24 cellular contexts compared by ENCODE assay signal in genomic region chrX:149516604-149517003, GRCh38. TPM values are rescaled to one million over a fixed set of nuclear protein-coding genes. Genes with fewer than 3 reads are reported as not detected.
A peak's percentile ranks its signal among the peaks of the same experiment; 100 is the strongest.
DNase-seq lines count a peak whose midpoint lies in the region; ATAC-seq and TF ChIP-seq lines count a peak whose summit lies in the region.
"Had no signal": no experiment of that assay in that cellular context is flagged by ENCODE, and none has a peak within 500 bp of the region (broad histone marks: within the 10 kb centered on the region; RNA-seq: fewer than 3 reads in every experiment).

No MANE protein-coding gene starts in this region.

- intact Hi-C loops in activated CD8-positive, alpha-beta T cell treated with anti-CD3 and anti-CD28 coated beads for 36 hours (cut with micrococcal nuclease), result no loop called here
- intact Hi-C loops in dendritic cell treated with granulocyte-macrophage colony-stimulating factor and Interleukin-4, amounts not matched to agents 40 ng/mL and 50 ng/mL, for 4 days (cut with micrococcal nuclease), result loop anchor here (10.0 kb wide), 1 partner anchor 98 kb away; no protein-coding TSS in a partner anchor

- ATAC-seq in activated CD8-positive, alpha-beta T cell treated with anti-CD3 and anti-CD28 coated beads for 36 hours, result no peak
- ATAC-seq in stimulated activated effector memory CD8-positive, alpha-beta T cell treated with anti-CD3 and anti-CD28 coated beads, Interleukin-12 subunit alpha, Interleukin-12 subunit beta, amount 100 ng/mL, for 72 hours, result no peak
- ATAC-seq: A549 had no signal

- CTCF ChIA-PET in activated naive CD4-positive, alpha-beta T cell treated with anti-CD3 and anti-CD28 coated beads, Interleukin-2, amount 10 ng/mL, durations not matched to agents 7 days and 5 days (lab: Charles Lee), result interaction anchor here (0.9 kb wide), 1 partner anchor 11 kb away, joined by 3 read pairs; the partner anchor contains the start of gene IDS
- CTCF ChIA-PET in activated CD8-positive, alpha-beta T cell treated with anti-CD3 and anti-CD28 coated beads for 36 hours (lab: Charles Lee), result no interaction called here

- POLR2A ChIA-PET in activated CD8-positive, alpha-beta T cell treated with anti-CD3 and anti-CD28 coated beads for 36 hours (lab: Charles Lee), result no interaction called here

- peaks cover 3% of the 10 kb centered on the region for H3K9me3 Mint-ChIP-seq in activated naive CD4-positive, alpha-beta T cell treated with anti-CD3 and anti-CD28 coated beads, Interleukin-2, amount 10 ng/mL, durations not matched to agents 7 days and 5 days
- H3K9me3 Mint-ChIP-seq in activated CD8-positive, alpha-beta T cell treated with anti-CD3 and anti-CD28 coated beads for 36 hours, result no peaks in the 10 kb centered on the region
- no peaks in the 10 kb centered on the region for H3K9me3 Mint-ChIP-seq in dendritic cell treated with granulocyte-macrophage colony-stimulating factor and Interleukin-4, amounts not matched to agents 40 ng/mL and 50 ng/mL, for 4 days
- H3K9me3 Mint-ChIP-seq in stimulated activated effector memory CD8-positive, alpha-beta T cell treated with anti-CD3 and anti-CD28 coated beads, Interleukin-12 subunit alpha, Interleukin-12 subunit beta, amount 100 ng/mL, for 72 hours, result no peaks in the 10 kb centered on the region
- H3K9me3 Mint-ChIP-seq: CD4-positive, alpha-beta T cell had no signal

- H3K36me3 Mint-ChIP-seq in activated naive CD4-positive, alpha-beta T cell treated with anti-CD3 and anti-CD28 coated beads, Interleukin-2, amount 10 ng/mL, durations not matched to agents 7 days and 5 days, result peaks cover 14% of the 10 kb centered on the region
- no peaks in the 10 kb centered on the region for H3K36me3 Mint-ChIP-seq in activated CD8-positive, alpha-beta T cell treated with anti-CD3 and anti-CD28 coated beads for 36 hours (ENCODE audit: low read depth)
- H3K36me3 Mint-ChIP-seq in dendritic cell treated with granulocyte-macrophage colony-stimulating factor and Interleukin-4, amounts not matched to agents 40 ng/mL and 50 ng/mL, for 4 days (ENCODE audit: low read depth), result no peaks in the 10 kb centered on the region
- no peaks in the 10 kb centered on the region for H3K36me3 Mint-ChIP-seq in stimulated activated effector memory CD8-positive, alpha-beta T cell treated with anti-CD3 and anti-CD28 coated beads, Interleukin-12 subunit alpha, Interleukin-12 subunit beta, amount 100 ng/mL, for 72 hours

- DNase-seq in activated naive CD4-positive, alpha-beta T cell treated with anti-CD3 and anti-CD28 coated beads, Interleukin-2, amount 10 ng/mL, durations not matched to agents 7 days and 5 days, result no peak
- no peak for DNase-seq in activated naive CD4-positive, alpha-beta T cell treated with Interleukin-2 at 50 U/mL for 16 hours
- no peak for DNase-seq in activated CD8-positive, alpha-beta T cell treated with anti-CD3 and anti-CD28 coated beads for 36 hours
- no peak for DNase-seq in stimulated activated effector memory CD8-positive, alpha-beta T cell treated with anti-CD3 and anti-CD28 coated beads, Interleukin-12 subunit alpha, Interleukin-12 subunit beta, amount 100 ng/mL, for 72 hours (ENCODE audit: low spot score in 2 of 2)
- no peak for DNase-seq in hypothalamus (lab: John Stamatoyannopoulos, UW)
- DNase-seq in NCI-H1694 treated with DMSO at 0.1 percent for 48 hours (lab: John Stamatoyannopoulos, UW), result no peak
- no peak for DNase-seq in activated CD4-positive, alpha-beta T cell treated with anti-CD3 and anti-CD28 coated beads, Interleukin-2, amount 50 U/mL, for 4 hours
- DNase-seq: AML-193; CD4-positive, alpha-beta T cell; H7; Karpas-422; NCI-H1092 treated with DMSO at 0.1 percent for 48 hours; NCI-H1436; NCI-H187 treated with DMSO at 0.1 percent for 48 hours; NCI-H446; NCI-H524 treated with DMSO at 0.1 percent for 48 hours; NCI-H82; NK-92 treated with Interleukin-12 subunit alpha and Interleukin-12 subunit beta, amount 100 ng/mL, for 24 hours; Right ventricle myocardium superior; RPMI8226 had no signal

- peak overlapping the region; percentile 51 for H3K27ac Mint-ChIP-seq in activated naive CD4-positive, alpha-beta T cell treated with anti-CD3 and anti-CD28 coated beads, Interleukin-2, amount 10 ng/mL, durations not matched to agents 7 days and 5 days
- H3K27ac Mint-ChIP-seq in activated CD8-positive, alpha-beta T cell treated with anti-CD3 and anti-CD28 coated beads for 36 hours, result peak overlapping the region; percentile 22
- H3K27ac Mint-ChIP-seq in dendritic cell treated with granulocyte-macrophage colony-stimulating factor and Interleukin-4, amounts not matched to agents 40 ng/mL and 50 ng/mL, for 4 days, result peak overlapping the region; percentile 68
- H3K27ac Mint-ChIP-seq in stimulated activated effector memory CD8-positive, alpha-beta T cell treated with anti-CD3 and anti-CD28 coated beads, Interleukin-12 subunit alpha, Interleukin-12 subunit beta, amount 100 ng/mL, for 72 hours, result peak overlapping the region; percentile 93
- H3K27ac Mint-ChIP-seq: CD4-positive, alpha-beta T cell had no signal

- peaks cover 85% of the 10 kb centered on the region for H3K4me1 Mint-ChIP-seq in activated naive CD4-positive, alpha-beta T cell treated with anti-CD3 and anti-CD28 coated beads, Interleukin-2, amount 10 ng/mL, durations not matched to agents 7 days and 5 days
- peaks cover 70% of the 10 kb centered on the region for H3K4me1 Mint-ChIP-seq in activated CD8-positive, alpha-beta T cell treated with anti-CD3 and anti-CD28 coated beads for 36 hours (ENCODE audit: low read depth)
- peaks cover 55% of the 10 kb centered on the region for H3K4me1 Mint-ChIP-seq in dendritic cell treated with granulocyte-macrophage colony-stimulating factor and Interleukin-4, amounts not matched to agents 40 ng/mL and 50 ng/mL, for 4 days (ENCODE audit: low read depth)
- peaks cover 53% of the 10 kb centered on the region for H3K4me1 Mint-ChIP-seq in stimulated activated effector memory CD8-positive, alpha-beta T cell treated with anti-CD3 and anti-CD28 coated beads, Interleukin-12 subunit alpha, Interleukin-12 subunit beta, amount 100 ng/mL, for 72 hours

- H3K27me3 Mint-ChIP-seq in activated naive CD4-positive, alpha-beta T cell treated with anti-CD3 and anti-CD28 coated beads, Interleukin-2, amount 10 ng/mL, durations not matched to agents 7 days and 5 days, result no peaks in the 10 kb centered on the region
- H3K27me3 Mint-ChIP-seq in activated CD8-positive, alpha-beta T cell treated with anti-CD3 and anti-CD28 coated beads for 36 hours, result no peaks in the 10 kb centered on the region
- peaks cover 14% of the 10 kb centered on the region for H3K27me3 Mint-ChIP-seq in dendritic cell treated with granulocyte-macrophage colony-stimulating factor and Interleukin-4, amounts not matched to agents 40 ng/mL and 50 ng/mL, for 4 days
- H3K27me3 Mint-ChIP-seq: CD4-positive, alpha-beta T cell had no signal

- no peak overlapping the region for H3K4me3 Mint-ChIP-seq in activated naive CD4-positive, alpha-beta T cell treated with anti-CD3 and anti-CD28 coated beads, Interleukin-2, amount 10 ng/mL, durations not matched to agents 7 days and 5 days
- H3K4me3 Mint-ChIP-seq in activated CD8-positive, alpha-beta T cell treated with anti-CD3 and anti-CD28 coated beads for 36 hours, result no peak overlapping the region
- no peak overlapping the region for H3K4me3 Mint-ChIP-seq in dendritic cell treated with granulocyte-macrophage colony-stimulating factor and Interleukin-4, amounts not matched to agents 40 ng/mL and 50 ng/mL, for 4 days
- peak overlapping the region; percentile 49 for H3K4me3 Mint-ChIP-seq in stimulated activated effector memory CD8-positive, alpha-beta T cell treated with anti-CD3 and anti-CD28 coated beads, Interleukin-12 subunit alpha, Interleukin-12 subunit beta, amount 100 ng/mL, for 72 hours
- H3K4me3 Mint-ChIP-seq: CD4-positive, alpha-beta T cell had no signal

- TF ChIP-seq CTCF in activated CD8-positive, alpha-beta T cell treated with anti-CD3 and anti-CD28 coated beads for 36 hours (IDR thresholded peaks at IDR 0.05), result no peak

RNA-seq across cellular contexts. Expression of gene IDS, which starts 11.5 kb away (rescaled TPM):
- total RNA-seq in activated CD8-positive, alpha-beta T cell treated with anti-CD3 and anti-CD28 coated beads for 36 hours, result 10 to 100 TPM; 44.8 to 50.6 TPM

RNA-seq across cellular contexts. Expression of gene EOLA1, which starts 24.2 kb away (rescaled TPM):
- 10 to 100 TPM; 60.3 to 60.7 TPM for total RNA-seq in activated CD8-positive, alpha-beta T cell treated with anti-CD3 and anti-CD28 coated beads for 36 hours

RNA-seq across cellular contexts. Expression of gene HSFX3, which starts 33.1 kb away (rescaled TPM):
- total RNA-seq in activated CD8-positive, alpha-beta T cell treated with anti-CD3 and anti-CD28 coated beads for 36 hours, result not detected
- total RNA-seq: CD4-positive, alpha-beta T cell; H7; HT-29; Right ventricle myocardium superior; SJSA1 had no signal

Comparison
In these comparisons a context has a peak if more than half of its experiments do, and no peak if none do; other contexts are left out.
1. H3K27ac Mint-ChIP-seq: peak in every context shown above with its lines; median percentile 93 in stimulated activated effector memory CD8-positive, alpha-beta T cell treated with anti-CD3 and anti-CD28 coated beads, Interleukin-12 subunit alpha, Interleukin-12 subunit beta, amount 100 ng/mL, for 72 hours; 68 in dendritic cell treated with granulocyte-macrophage colony-stimulating factor and Interleukin-4, amounts not matched to agents 40 ng/mL and 50 ng/mL, for 4 days; 51 in activated naive CD4-positive, alpha-beta T cell treated with anti-CD3 and anti-CD28 coated beads, Interleukin-2, amount 10 ng/mL, durations not matched to agents 7 days and 5 days; 22 in activated CD8-positive, alpha-beta T cell treated with anti-CD3 and anti-CD28 coated beads for 36 hours.